In the genomic region with DNA sequence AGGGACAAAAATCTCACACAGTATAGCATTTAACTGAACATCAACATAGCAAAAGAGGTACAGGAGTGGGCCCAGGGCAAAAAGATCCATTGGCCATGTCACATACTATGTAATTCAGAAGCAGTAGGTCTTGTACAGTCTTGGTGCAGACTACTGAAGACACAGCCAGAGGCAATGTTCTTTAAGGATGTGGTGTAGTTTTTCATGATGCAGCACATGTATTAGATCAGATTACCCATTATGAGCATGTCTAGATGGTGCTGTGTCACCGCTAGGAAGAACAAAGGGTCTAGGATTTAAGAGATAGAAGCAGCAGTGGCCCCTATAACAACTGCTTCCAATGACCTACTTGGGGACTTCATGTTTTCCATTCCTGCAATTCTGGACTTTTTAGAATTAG, we compare ENCODE assay signal across 21 cellular contexts.
"Had no signal": no experiment of that assay in that cellular context is flagged by ENCODE, and none has a peak within 500 bp of the region (broad histone marks: within the 10 kb centered on the region; RNA-seq: fewer than 3 reads in every experiment).

No MANE protein-coding gene starts in this region.

- H3K4me3 ChIP-seq: left ventricle myocardium inferior, lung, ovary, right atrium auricular region, right lobe of liver, smooth muscle cell, stomach, testis, thyroid gland, upper lobe of right lung had no signal

- H3K9me3 ChIP-seq: left ventricle myocardium inferior, ovary, right atrium auricular region, right lobe of liver, stomach, testis, thyroid gland, upper lobe of right lung had no signal

- H3K4me1 ChIP-seq: left ventricle myocardium inferior, right atrium auricular region, right lobe of liver, stomach, testis, thyroid gland, upper lobe of right lung had no signal

- DNase-seq: islet precursor cell; left ventricle myocardium inferior; mesendoderm; naive thymus-derived CD4-positive, alpha-beta T cell; ovary; right lobe of liver; stimulated activated CD4-positive, alpha-beta T cell treated with anti-CD3 and anti-CD28 coated beads, Interleukin-12 subunit alpha, Interleukin-12 subunit beta, amount 100 ng/mL, for 4 hours; stimulated activated CD4-positive, alpha-beta T cell treated with anti-CD3 and anti-CD28 coated beads, Interleukin-15, amount 100 ng/mL, for 24 hours; stimulated activated CD4-positive, alpha-beta T cell treated with anti-CD3 and anti-CD28 coated beads, Interleukin-2, amount 100 ng/mL, for 24 hours; stimulated activated CD4-positive, alpha-beta T cell treated with anti-CD3 and anti-CD28 coated beads, Interleukin-4, amount 100 ng/mL, for 1 hour; stimulated activated naive B cell treated with anti-CD40 and anti-IgM and Interleukin-4, amounts not matched to agents 10 μg/mL and 1 μg/mL and 100 μg/mL, for 72 hours; stimulated activated naive CD8-positive, alpha-beta T cell treated with anti-CD3 and anti-CD28 coated beads, Interleukin-15, Interleukin-2, amounts not matched to agents 100 U/mL and 50 U/mL, for 24 hours; stomach; testis; thyroid gland; trophoblast cell; upper lobe of right lung had no signal

- H3K27ac ChIP-seq: left ventricle myocardium inferior, ovary, right atrium auricular region, right lobe of liver, stomach, testis, thyroid gland, upper lobe of right lung had no signal

- H3K36me3 ChIP-seq: left ventricle myocardium inferior, ovary, right atrium auricular region, right lobe of liver, stomach, thyroid gland, upper lobe of right lung had no signal

- H3K4me2 ChIP-seq: smooth muscle cell had no signal

- ATAC-seq: naive thymus-derived CD4-positive, alpha-beta T cell; natural killer cell treated with Interleukin-12 subunit alpha and Interleukin-12 subunit beta and Interleukin-15 and Interleukin-18, amount 100 ng/mL, for 72 hours; right lobe of liver; stimulated activated naive B cell treated with anti-CD40 and anti-IgM and Interleukin-4, amounts not matched to agents 10 μg/mL and 1 μg/mL and 100 μg/mL, for 72 hours; stimulated activated naive CD8-positive, alpha-beta T cell treated with anti-CD3 and anti-CD28 coated beads, Interleukin-15, Interleukin-2, amounts not matched to agents 100 U/mL and 50 U/mL, for 24 hours; upper lobe of right lung had no signal

- H3K27me3 ChIP-seq: ovary, right atrium auricular region, right lobe of liver, stomach, testis, thyroid gland, upper lobe of right lung had no signal
